36 cellular contexts compared by ENCODE assay signal in genomic region chr22:26593763-26594162, GRCh38. TPM values are rescaled to one million over a fixed set of nuclear protein-coding genes. Genes with fewer than 3 reads are reported as not detected.
A peak's percentile ranks its signal among the peaks of the same experiment; 100 is the strongest.
DNase-seq lines count a peak whose midpoint lies in the region; ATAC-seq and TF ChIP-seq lines count a peak whose summit lies in the region.
"Had no signal": no experiment of that assay in that cellular context is flagged by ENCODE, and none has a peak within 500 bp of the region (broad histone marks: within the 10 kb centered on the region; RNA-seq: fewer than 3 reads in every experiment).

No MANE protein-coding gene starts in this region.

- DNase-seq in activated naive CD8-positive, alpha-beta T cell treated with anti-CD3 and anti-CD28 coated beads for 36 hours: no peak
- DNase-seq in effector memory CD8-positive, alpha-beta T cell: no peak
- DNase-seq in SHP77 (lab: John Stamatoyannopoulos, UW) (no peak), NOMO-1 treated with DMSO at 0.1 percent for 48 hours (lab: John Stamatoyannopoulos, UW; ENCODE audit: unreplicated experiment) (no peak), cerebellar cortex (ENCODE audit: low spot score) (no peak)
- DNase-seq: ACHN; activated CD4-positive, CD25-positive, alpha-beta regulatory T cell treated with anti-CD3 and anti-CD28 coated beads, Interleukin-2, amount 50 U/mL, for 72 hours; activated CD8-positive, alpha-beta memory T cell treated with anti-CD3 and anti-CD28 coated beads for 24 hours; activated gamma-delta T cell; activated T-cell treated with anti-CD3 and anti-CD28 coated beads, Interleukin-2, amount 50 U/mL, for 4 hours; adrenal gland; body of pancreas; cerebellar nuclear complex; DMS153; heart right ventricle; kidney; left ventricle myocardium superior; NCI-H1105 treated with DMSO at 0.1 percent for 48 hours; NCI-H2029; NCI-H524 treated with DMSO at 0.1 percent for 48 hours; NK-92 treated with Interleukin-12 subunit alpha and Interleukin-12 subunit beta, amount 100 ng/mL, for 24 hours; PC-3; right cardiac atrium; SK-N-SH; stimulated activated CD4-positive, alpha-beta T cell treated with anti-CD3 and anti-CD28 coated beads, Interleukin-1b, Interleukin-23, amount 100 ng/mL, for 48 hours; stomach; uterus had no signal

- peaks cover 13% of the 10 kb centered on the region for H3K79me2 ChIP-seq in KMS-11 (ENCODE audit: insufficient read depth, low read depth)

- no peak for TF ChIP-seq CTCF in KMS-11 (conservative IDR thresholded peaks at IDR 0.05; ENCODE audit: low read depth, low read length)

- peaks cover 66% of the 10 kb centered on the region for H3K4me1 Mint-ChIP-seq in activated naive CD8-positive, alpha-beta T cell (ENCODE audit: low read depth)
- peaks cover 67% of the 10 kb centered on the region for H3K4me1 Mint-ChIP-seq in activated naive CD8-positive, alpha-beta T cell treated with anti-CD3 and anti-CD28 coated beads for 36 hours
- H3K4me1 Mint-ChIP-seq in effector memory CD8-positive, alpha-beta T cell (ENCODE audit: low read depth in 2 of 2): peaks cover 54 to 67% of the 10 kb centered on the region in 2 donors

- H4K20me1 ChIP-seq in KMS-11 (ENCODE audit: insufficient read depth): no peaks in the 10 kb centered on the region

- peak overlapping the region; percentile 63 for H3K27ac ChIP-seq in KMS-11
- H3K27ac ChIP-seq: adrenal gland, body of pancreas, stomach, uterus had no signal

- no peaks in the 10 kb centered on the region for H3K9me3 Mint-ChIP-seq in activated naive CD8-positive, alpha-beta T cell (ENCODE audit: low read depth)
- no peaks in the 10 kb centered on the region for H3K9me3 Mint-ChIP-seq in activated naive CD8-positive, alpha-beta T cell treated with anti-CD3 and anti-CD28 coated beads for 36 hours
- no peaks in the 10 kb centered on the region for H3K9me3 Mint-ChIP-seq in effector memory CD8-positive, alpha-beta T cell
- H3K9me3 Mint-ChIP-seq: activated T-cell treated with anti-CD3 and anti-CD28 coated beads, Interleukin-2, amount 50 U/mL, for 4 hours; T-helper 2 cell treated with Interferon-gamma antibody and Interleukin-4, amounts not matched to agents 5 μg/mL and 100 μg/mL, for 36 hours had no signal

- peaks cover 69% of the 10 kb centered on the region for H3K4me1 ChIP-seq in KMS-11 (ENCODE audit: low read depth, poor library complexity, severe bottlenecking)

- no peaks in the 10 kb centered on the region for H3K27me3 ChIP-seq in KMS-11 (ENCODE audit: insufficient read depth, low read depth)
- H3K27me3 ChIP-seq: adrenal gland, body of pancreas, heart right ventricle, uterus had no signal

- H3K27me3 Mint-ChIP-seq in activated naive CD8-positive, alpha-beta T cell: no peaks in the 10 kb centered on the region
- no peaks in the 10 kb centered on the region for H3K27me3 Mint-ChIP-seq in activated naive CD8-positive, alpha-beta T cell treated with anti-CD3 and anti-CD28 coated beads for 36 hours
- H3K27me3 Mint-ChIP-seq in effector memory CD8-positive, alpha-beta T cell: no peaks in the 10 kb centered on the region

- no peak for ATAC-seq in effector memory CD8-positive, alpha-beta T cell (replicated peaks)
- ATAC-seq: activated T-cell treated with anti-CD3 and anti-CD28 coated beads, Interleukin-2, amount 50 U/mL, for 4 hours; body of pancreas; heart right ventricle; left ventricle myocardium superior; PC-3; right cardiac atrium had no signal

- no peaks in the 10 kb centered on the region for H3K36me3 ChIP-seq in KMS-11 (ENCODE audit: insufficient read depth)
- H3K36me3 ChIP-seq: adrenal gland, heart right ventricle, stomach, uterus had no signal

- peak overlapping the region; percentile 54 for H3K4me3 Mint-ChIP-seq in activated naive CD8-positive, alpha-beta T cell
- no peak overlapping the region for H3K4me3 Mint-ChIP-seq in activated naive CD8-positive, alpha-beta T cell treated with anti-CD3 and anti-CD28 coated beads for 36 hours
- peak overlapping the region; percentile 65 to 75 for H3K4me3 Mint-ChIP-seq in effector memory CD8-positive, alpha-beta T cell
- H3K4me3 Mint-ChIP-seq: activated T-cell treated with anti-CD3 and anti-CD28 coated beads, Interleukin-2, amount 50 U/mL, for 4 hours; B cell had no signal

- no peak overlapping the region; the same call in 1 of the 2 replicates for H2AFZ ChIP-seq in KMS-11 (ENCODE audit: low read depth)

- H3K4me3 ChIP-seq in KMS-11 (IDR thresholded peaks at IDR 0.05; ENCODE audit: insufficient read depth, low read depth, low read length): no peak overlapping the region
- H3K4me3 ChIP-seq: adrenal gland, body of pancreas, heart right ventricle, stomach, uterus had no signal

- H3K36me3 Mint-ChIP-seq in activated naive CD8-positive, alpha-beta T cell: no peaks in the 10 kb centered on the region
- H3K36me3 Mint-ChIP-seq in activated naive CD8-positive, alpha-beta T cell treated with anti-CD3 and anti-CD28 coated beads for 36 hours: peaks cover 4% of the 10 kb centered on the region
- peaks cover 8% of the 10 kb centered on the region for H3K36me3 Mint-ChIP-seq in effector memory CD8-positive, alpha-beta T cell (ENCODE audit: insufficient read depth)

- H3K9ac ChIP-seq in KMS-11: no peak overlapping the region
- H3K9ac ChIP-seq: SK-N-SH had no signal

- H3K27ac Mint-ChIP-seq in activated naive CD8-positive, alpha-beta T cell: peak overlapping the region; percentile 78
- no peak overlapping the region for H3K27ac Mint-ChIP-seq in activated naive CD8-positive, alpha-beta T cell treated with anti-CD3 and anti-CD28 coated beads for 36 hours
- H3K27ac Mint-ChIP-seq in effector memory CD8-positive, alpha-beta T cell: peak overlapping the region; percentile 67 to 77
- H3K27ac Mint-ChIP-seq: B cell; T-helper 2 cell treated with Interferon-gamma antibody and Interleukin-4, amounts not matched to agents 5 μg/mL and 100 μg/mL, for 36 hours had no signal

- peak overlapping the region; percentile 39; the same call in 1 of the 2 replicates for H3K4me2 ChIP-seq in KMS-11
- H3K4me2 ChIP-seq: SK-N-SH had no signal

RNA-seq across cellular contexts. Expression of gene TPST2, which starts 3.8 kb away (rescaled TPM):
- total RNA-seq in activated naive CD8-positive, alpha-beta T cell treated with anti-CD3 and anti-CD28 coated beads for 36 hours: 10 to 100 TPM; 32.1 to 35.0 TPM

RNA-seq across cellular contexts. Expression of gene CRYBB1, which starts 24.1 kb away (rescaled TPM):
- total RNA-seq in activated naive CD8-positive, alpha-beta T cell treated with anti-CD3 and anti-CD28 coated beads for 36 hours: not detected
- total RNA-seq: activated T-cell treated with anti-CD3 and anti-CD28 coated beads, Interleukin-2, amount 50 U/mL, for 4 hours; B cell; HT-29; MCF 10A; PC-3 had no signal

RNA-seq across cellular contexts. Expression of gene CRYBA4, which starts 28.0 kb away (rescaled TPM):
- not detected for total RNA-seq in activated naive CD8-positive, alpha-beta T cell treated with anti-CD3 and anti-CD28 coated beads for 36 hours
- total RNA-seq: activated T-cell treated with anti-CD3 and anti-CD28 coated beads, Interleukin-2, amount 50 U/mL, for 4 hours; adrenal gland; B cell; body of pancreas; frontal cortex; HT-29; left ventricle myocardium superior; MCF 10A; mesenteric fat pad; PC-3; posterior vena cava; right cardiac atrium; stomach; uterus had no signal
